8 cellular contexts compared by ENCODE assay signal in genomic region chr3:4492240-4493007, GRCh38. TPM values are rescaled to one million over a fixed set of nuclear protein-coding genes. Genes with fewer than 3 reads are reported as not detected.
A peak's percentile ranks its signal among the peaks of the same experiment; 100 is the strongest.
DNase-seq lines count a peak whose midpoint lies in the region; ATAC-seq, FAIRE-seq and TF ChIP-seq lines count a peak whose summit lies in the region.

No MANE protein-coding gene starts in this region.

- H3K9me3 ChIP-seq in MM.1S (replicated peaks; ENCODE audit: insufficient read depth, low read length) (no peaks in the 10 kb centered on the region), keratinocyte (ENCODE audit: control insufficient read depth, low read depth, low read length) (no peaks in the 10 kb centered on the region), smooth muscle cell (replicated peaks; ENCODE audit: low read depth) (no peaks in the 10 kb centered on the region)

- dilution Hi-C loops in keratinocyte (cut with MboI; ENCODE audit: extremely low pct_ligation_motif_present, low sequenced_read_pairs), result no loop called here

- no peaks in the 10 kb centered on the region for H3K9me2 ChIP-seq in MM.1S (replicated peaks; ENCODE audit: insufficient read depth, low read length)

- FAIRE-seq in keratinocyte (lab: Jason Lieb, UNC), result peak; percentile 26

- H3F3A ChIP-seq in MM.1S (ENCODE audit: insufficient read depth, low read length), result peaks cover 13% of the 10 kb centered on the region
- peaks cover 4% of the 10 kb centered on the region for H3F3A ChIP-seq in smooth muscle cell (ENCODE audit: low read depth)

- H3K4me2 ChIP-seq in MM.1S (ENCODE audit: low read depth, low read length) (peak overlapping the region; percentile 83), keratinocyte (ENCODE audit: control insufficient read depth, extremely low read depth, insufficient read depth, low read depth, low read length) (peak overlapping the region; percentile 89), smooth muscle cell (peak overlapping the region; percentile 94)

- H3K27me3 ChIP-seq in MM.1S (replicated peaks; ENCODE audit: insufficient read depth, low read length) (no peaks in the 10 kb centered on the region), keratinocyte (ENCODE audit: control insufficient read depth, extremely low read depth, insufficient read depth, low read length) (no peaks in the 10 kb centered on the region), smooth muscle cell (ENCODE audit: low read depth) (peaks cover 5% of the 10 kb centered on the region)

- under 1% methylated on average over 41 of the region's 41 CpGs for WGBS in smooth muscle cell (ENCODE audit: low lambda C conversion rate)

- H3K9ac ChIP-seq in MM.1S (ENCODE audit: low read length) (peak overlapping the region; percentile 55), keratinocyte (ENCODE audit: control insufficient read depth, extremely low read depth, insufficient read depth, low read length) (peak overlapping the region; percentile 90), smooth muscle cell (ENCODE audit: low read depth) (peak overlapping the region; percentile 82)

- H3K36me3 ChIP-seq in MM.1S (replicated peaks; ENCODE audit: insufficient read depth, low read length), result no peaks in the 10 kb centered on the region
- H3K36me3 ChIP-seq in keratinocyte (ENCODE audit: control insufficient read depth in 2 of 2, extremely low read depth in 1 of 2, insufficient read depth in 2 of 2, low read length in 2 of 2), result no peaks in the 10 kb centered on the region
- no peaks in the 10 kb centered on the region for H3K36me3 ChIP-seq in smooth muscle cell (ENCODE audit: low read depth)

- H3K9me1 ChIP-seq in keratinocyte (ENCODE audit: control insufficient read depth, extremely low read depth, insufficient read depth, low read length), result no peaks in the 10 kb centered on the region

- peak overlapping the region; percentile 94 for H2AFZ ChIP-seq in MM.1S (ENCODE audit: low read length)
- H2AFZ ChIP-seq in keratinocyte (ENCODE audit: control insufficient read depth, low read length), result peak overlapping the region; percentile 88
- peak overlapping the region; percentile 92 for H2AFZ ChIP-seq in smooth muscle cell (ENCODE audit: low read depth)

- H4K20me1 ChIP-seq in MM.1S (ENCODE audit: insufficient read depth, low read length) (no peaks in the 10 kb centered on the region), keratinocyte (ENCODE audit: control insufficient read depth, extremely low read depth, insufficient read depth, low read length) (no peaks in the 10 kb centered on the region), smooth muscle cell (ENCODE audit: low read depth) (no peaks in the 10 kb centered on the region)

- TF ChIP-seq CTCF in MM.1S (IDR thresholded peaks at IDR 0.05; ENCODE audit: low read length) (no peak), VCaP (conservative IDR thresholded peaks at IDR 0.05) (peak; percentile 41), keratinocyte (optimal IDR thresholded peaks at IDR 0.05 in 1 of 3, IDR thresholded peaks at IDR 0.05 in 1 of 3, conservative IDR thresholded peaks at IDR 0.05 in 1 of 3; ENCODE audit: extremely low read depth in 1 of 3, insufficient read depth in 2 of 3, low read length in 3 of 3) (no peak), smooth muscle cell (IDR thresholded peaks at IDR 0.05; ENCODE audit: borderline replicate concordance, insufficient read depth, poor library complexity, severe bottlenecking) (no peak)

- DNase-seq in SIG-M5 treated with dmso at 0.1 percent for 504 hours (lab: John Stamatoyannopoulos, UW; ENCODE audit: unreplicated experiment) (peak; percentile 72), SIG-M5 (lab: John Stamatoyannopoulos, UW) (no peak), MM.1S (peak; percentile 50), caudate nucleus (lab: John Stamatoyannopoulos, UW) (peak in 29 of 61 donors; percentile 15 to 73 (median 40)), keratinocyte (ENCODE audit: low read depth, low spot score) (peak; percentile 33), smooth muscle cell (lab: John Stamatoyannopoulos, UW; ENCODE audit: unreplicated experiment) (peak; percentile 56)

- H3K4me3 ChIP-seq in MM.1S (ENCODE audit: low read length), result peak overlapping the region; percentile 77
- H3K4me3 ChIP-seq in keratinocyte (ENCODE audit: control insufficient read depth in 2 of 3, extremely low read depth in 1 of 3, insufficient read depth in 2 of 3, low read depth in 1 of 3, low read length in 3 of 3), result peak overlapping the region; percentile 72 to 80 (median 79)
- H3K4me3 ChIP-seq in smooth muscle cell, result peak overlapping the region; percentile 88

- H3K4me1 ChIP-seq in MM.1S (ENCODE audit: low read length) (no peaks in the 10 kb centered on the region), keratinocyte (ENCODE audit: control insufficient read depth, extremely low read depth, insufficient read depth, low read length) (peaks cover 16% of the 10 kb centered on the region), smooth muscle cell (ENCODE audit: low read depth) (peaks cover 10% of the 10 kb centered on the region)

- H3K79me2 ChIP-seq in MM.1S (ENCODE audit: low read length) (no peaks in the 10 kb centered on the region), keratinocyte (ENCODE audit: control insufficient read depth, insufficient read depth, low read length) (no peaks in the 10 kb centered on the region), smooth muscle cell (ENCODE audit: low read depth) (no peaks in the 10 kb centered on the region)

- H3K27ac ChIP-seq in MM.1S (ENCODE audit: low read length), result no peak overlapping the region
- peak overlapping the region; percentile 95 for H3K27ac ChIP-seq in VCaP
- H3K27ac ChIP-seq in caudate nucleus (ENCODE audit: low read depth, low read length), result peak overlapping the region; percentile 77
- H3K27ac ChIP-seq in keratinocyte (ENCODE audit: control insufficient read depth, insufficient read depth, low read length), result peak overlapping the region; percentile 83
- H3K27ac ChIP-seq in smooth muscle cell (ENCODE audit: low read depth), result peak overlapping the region; percentile 37

- no peak for ATAC-seq in GM21360 (IDR thresholded peaks at IDR 0.05; ENCODE audit: unreplicated experiment)

RNA-seq across cellular contexts. Expression of gene ITPR1, which starts 0.7 kb away (rescaled TPM):
- polyA plus RNA-seq in keratinocyte, result 2.2 to 3.5 TPM (median 2.3 TPM) in 3 replicates
- polyA plus RNA-seq in keratinocyte (2011; ENCODE audit: low read depth), result 2.6 TPM
- polyA plus RNA-seq in keratinocyte (2011; cell fraction: cytosol; rRNA removed), result 0.87 and 1.6 TPM in 2 replicates
- polyA plus RNA-seq in keratinocyte (2011; cell fraction: nucleus; rRNA removed), result 6.0 and 7.8 TPM in 2 replicates
- 1.6 and 2.2 TPM in 2 replicates for polyA plus RNA-seq in keratinocyte (2012; ENCODE audit: low replicate concordance)
- polyA minus RNA-seq in keratinocyte, result 3.2 to 11.0 TPM (median 9.3 TPM) in 3 replicates
- 3.3 TPM for polyA minus RNA-seq in keratinocyte (2011; cell fraction: cytosol; rRNA and poly(A)+ RNA removed)
- polyA minus RNA-seq in keratinocyte (2011; cell fraction: nucleus; rRNA and poly(A)+ RNA removed), result 14.6 and 24.6 TPM in 2 replicates
- total RNA-seq in smooth muscle cell, result 28.6 and 31.6 TPM in 2 replicates
- 16.4 and 17.9 TPM in 2 replicates for polyA plus RNA-seq in smooth muscle cell

RNA-seq across cellular contexts. Expression of gene SUMF1, which starts 25.4 kb away (rescaled TPM):
- polyA plus RNA-seq in keratinocyte (36.1 to 51.8 TPM (median 39.2 TPM) in 3 replicates), smooth muscle cell (28.1 and 28.3 TPM in 2 replicates)
- 4.2 TPM for polyA plus RNA-seq in keratinocyte (2011; ENCODE audit: low read depth)
- polyA plus RNA-seq in keratinocyte (2011; cell fraction: cytosol; rRNA removed), result 29.8 and 31.7 TPM in 2 replicates
- polyA plus RNA-seq in keratinocyte (2011; cell fraction: nucleus; rRNA removed), result 65.8 and 70.3 TPM in 2 replicates
- 24.0 and 25.2 TPM in 2 replicates for polyA plus RNA-seq in keratinocyte (2012; ENCODE audit: low replicate concordance)
- 15.9 to 40.0 TPM (median 30.8 TPM) in 3 replicates for polyA minus RNA-seq in keratinocyte
- 27.8 TPM for polyA minus RNA-seq in keratinocyte (2011; cell fraction: cytosol; rRNA and poly(A)+ RNA removed)
- 50.6 and 61.6 TPM in 2 replicates for polyA minus RNA-seq in keratinocyte (2011; cell fraction: nucleus; rRNA and poly(A)+ RNA removed)
- total RNA-seq in smooth muscle cell, result 29.5 and 39.4 TPM in 2 replicates
